1 cellular context compared by ENCODE assay signal in genomic region chr17:1454541-1454940, GRCh38.
TF ChIP-seq lines count a peak whose summit lies in the region.

No MANE protein-coding gene starts in this region.

TF ChIP-seq in HepG2, 621 proteins besides CTCF, POLR2A, EP300 and RAD21:
- TF ChIP-seq NCOA1 (CRISPR knock-in tag; IDR thresholded peaks at IDR 0.05) = no peak
- TF ChIP-seq ZBTB39 (CRISPR knock-in tag; IDR thresholded peaks at IDR 0.05) = 0 out of 2 replicates have a peak, but pooled peaks have one; percentile 26
- 0 out of 2 replicates have a peak, but pooled peaks have one; percentile 19 for TF ChIP-seq FOXC1 (CRISPR knock-in tag; IDR thresholded peaks at IDR 0.05; ENCODE audit: borderline replicate concordance)
- no peak for TF ChIP-seq ZNF12 (CRISPR knock-in tag; IDR thresholded peaks at IDR 0.05)
- TF ChIP-seq FOXP4 (CRISPR knock-in tag; IDR thresholded peaks at IDR 0.05) = no peak
- TF ChIP-seq RFXANK (CRISPR knock-in tag; IDR thresholded peaks at IDR 0.05) = no peak
- no peak for TF ChIP-seq FOSL2 (CRISPR knock-in tag; IDR thresholded peaks at IDR 0.05)
- no peak for TF ChIP-seq SNAPC4 (CRISPR knock-in tag; IDR thresholded peaks at IDR 0.05)
- no peak for TF ChIP-seq ZNF691 (CRISPR knock-in tag; IDR thresholded peaks at IDR 0.05; ENCODE audit: borderline replicate concordance, low read depth)
- no peak for TF ChIP-seq IRF9 (CRISPR knock-in tag; IDR thresholded peaks at IDR 0.05; ENCODE audit: borderline replicate concordance)
- no peak for TF ChIP-seq NR1H2 (CRISPR knock-in tag; IDR thresholded peaks at IDR 0.05; ENCODE audit: borderline replicate concordance, low read depth)
- no peak for TF ChIP-seq KLF12 (CRISPR knock-in tag; IDR thresholded peaks at IDR 0.05; ENCODE audit: borderline replicate concordance)
- TF ChIP-seq DMAP1 (CRISPR knock-in tag; IDR thresholded peaks at IDR 0.05) = no peak
- TF ChIP-seq NPAS2 (CRISPR knock-in tag; IDR thresholded peaks at IDR 0.05; ENCODE audit: borderline replicate concordance) = no peak
- no peak for TF ChIP-seq IKZF4 (CRISPR knock-in tag; IDR thresholded peaks at IDR 0.05; ENCODE audit: borderline replicate concordance, low read depth, not compliant biosample characterization)
- no peak for TF ChIP-seq ZNF451 (CRISPR knock-in tag; IDR thresholded peaks at IDR 0.05)
